In the genomic region with DNA sequence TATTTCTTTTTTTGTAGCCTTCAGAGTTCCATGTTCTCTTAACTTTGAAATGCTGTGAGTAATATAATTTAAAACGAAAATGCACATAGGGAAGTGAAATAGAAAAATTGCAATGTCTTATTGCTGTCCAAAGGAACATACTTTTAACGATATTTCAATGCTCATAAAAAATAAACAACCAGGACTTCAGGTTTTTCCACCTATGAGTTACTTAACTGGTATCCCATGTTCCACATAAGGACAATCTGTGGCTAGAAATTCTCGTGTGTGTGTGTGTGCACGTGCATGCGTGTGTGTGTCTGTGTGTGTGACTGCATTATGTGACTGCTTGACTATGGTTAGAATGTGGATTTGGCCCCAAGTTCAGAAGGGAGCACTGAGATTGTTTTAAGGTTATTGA, we compare ENCODE assay signal across 27 cellular contexts.
"Had no signal": no experiment of that assay in that cellular context is flagged by ENCODE, and none has a peak within 500 bp of the region (broad histone marks: within the 10 kb centered on the region; RNA-seq: fewer than 3 reads in every experiment).

No MANE protein-coding gene starts in this region.

- H3K4me1 Mint-ChIP-seq: mesothelial cell of epicardium had no signal

- H3K27ac ChIP-seq: coronary artery, dorsolateral prefrontal cortex, epithelial cell of prostate, esophagus squamous epithelium, gastrocnemius medialis, heart right ventricle, left lung, lower lobe of right lung had no signal

- DNase-seq: dermis blood vessel endothelial cell; dorsolateral prefrontal cortex; effector CD4-positive, alpha-beta T cell; effector memory CD4-positive, alpha-beta T cell; erythroblast; esophagus squamous epithelium; foreskin fibroblast; foreskin melanocyte; gastrocnemius medialis; glutamatergic neuron; head of caudate nucleus; heart right ventricle; hippocampal formation; left cardiac atrium; left lung; left ventricle myocardium superior; lower lobe of right lung; mesenchymal stem cell; mucosa of descending colon had no signal

- H3K36me3 ChIP-seq: esophagus squamous epithelium, gastrocnemius medialis, heart right ventricle, left lung, lower lobe of right lung had no signal

- FAIRE-seq: colon, endothelial cell of umbilical vein, islet of Langerhans, keratinocyte had no signal

- ATAC-seq: esophagus mucosa, gastrocnemius medialis, heart right ventricle, left cardiac atrium, left lung, left ventricle myocardium superior, lower lobe of right lung, mucosa of descending colon had no signal

- H3K27me3 ChIP-seq: esophagus squamous epithelium, gastrocnemius medialis, heart right ventricle, left lung had no signal

- H3K4me3 ChIP-seq: coronary artery, dorsolateral prefrontal cortex, esophagus squamous epithelium, gastrocnemius medialis, heart right ventricle, left lung, lower lobe of right lung, mucosa of descending colon had no signal

- H3K4me1 ChIP-seq: esophagus squamous epithelium, gastrocnemius medialis, heart right ventricle, left lung, lower lobe of right lung had no signal

- H3K27ac Mint-ChIP-seq: mesothelial cell of epicardium had no signal

- H3K4me3 Mint-ChIP-seq: mesothelial cell of epicardium had no signal

- H3K9me3 ChIP-seq: esophagus squamous epithelium, gastrocnemius medialis, lower lobe of right lung, mucosa of descending colon had no signal

- H3K36me3 Mint-ChIP-seq: mesothelial cell of epicardium had no signal
